Comparison of ENCODE assay signal across 9 cellular contexts in the genomic region with DNA sequence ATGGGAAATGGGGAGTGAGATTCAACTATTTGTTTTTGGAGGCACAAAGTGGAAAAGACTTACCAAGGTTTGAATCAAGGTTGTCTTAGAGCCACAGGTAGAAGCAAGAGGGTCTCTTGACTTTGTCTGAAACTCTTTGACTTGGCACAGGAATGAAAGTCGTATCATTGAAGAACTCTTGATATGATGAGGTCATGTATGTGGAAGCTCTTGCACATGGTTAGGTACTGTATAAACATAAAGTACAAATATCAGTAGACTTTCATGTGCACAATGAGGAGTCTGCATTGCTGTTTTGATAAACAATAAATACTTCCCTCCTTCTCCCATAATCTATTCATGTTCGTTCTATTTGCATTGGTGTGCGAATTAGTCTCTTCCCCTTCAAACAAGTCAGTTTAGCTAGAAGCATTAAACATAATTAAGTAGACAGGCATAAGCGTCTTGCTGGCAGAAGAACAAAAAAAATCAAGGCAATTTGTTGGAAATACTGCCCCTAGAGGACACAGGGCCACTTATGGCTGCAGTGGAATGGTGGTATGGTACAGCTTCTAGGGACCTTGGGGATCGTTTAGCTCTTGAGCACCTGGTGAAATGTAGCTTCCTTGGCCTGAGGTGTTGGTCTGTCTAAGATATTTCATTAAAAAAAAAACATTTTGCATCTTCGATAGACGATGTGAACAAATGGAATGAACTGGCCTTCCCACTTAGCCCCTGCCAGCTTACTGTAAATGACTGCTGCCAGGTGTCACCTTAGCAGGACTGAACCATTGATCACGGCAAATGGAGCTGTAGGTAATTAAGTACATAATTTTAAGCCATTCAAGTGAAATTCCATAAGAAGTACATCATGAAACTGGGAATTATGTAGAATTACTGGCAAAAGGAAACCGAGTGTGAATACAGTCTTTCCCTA.
DNase-seq lines count a peak whose midpoint lies in the region; ATAC-seq, FAIRE-seq and TF ChIP-seq lines count a peak whose summit lies in the region.
"Had no signal": no experiment of that assay in that cellular context is flagged by ENCODE, and none has a peak within 500 bp of the region (broad histone marks: within the 10 kb centered on the region; RNA-seq: fewer than 3 reads in every experiment).

No MANE protein-coding gene starts in this region.

- intact Hi-C loops in kidney (cut with DNase I), result no loop called here

- no peaks in the 10 kb centered on the region for H3K9me3 Mint-ChIP-seq in activated naive CD4-positive, alpha-beta T cell treated with anti-CD3 and anti-CD28 coated beads, Interleukin-2, amount 50 U/mL, for 72 hours

- no peaks in the 10 kb centered on the region for H3K9me3 ChIP-seq in kidney (ENCODE audit: control insufficient read depth in 1 of 2, low read length in 2 of 2)
- H3K9me3 ChIP-seq: SJSA1 had no signal

- TF ChIP-seq RAD21 in Ishikawa (IDR thresholded peaks at IDR 0.05; ENCODE audit: low read depth), result peak; percentile 70

- no peak overlapping the region for H3K4me3 ChIP-seq in kidney (ENCODE audit: low read length in 2 of 2)
- H3K4me3 ChIP-seq: SJSA1 had no signal

- no peak overlapping the region for H3K9ac ChIP-seq in kidney (ENCODE audit: low read length in 2 of 2)

- no peak for TF ChIP-seq EP300 in Ishikawa (IDR thresholded peaks at IDR 0.05; ENCODE audit: borderline replicate concordance)

- no peak overlapping the region for H3K27ac ChIP-seq in kidney (ENCODE audit: low read depth in 2 of 2, low read length in 2 of 2)
- H3K27ac ChIP-seq: SJSA1 had no signal

- ATAC-seq in activated naive CD4-positive, alpha-beta T cell treated with anti-CD3 and anti-CD28 coated beads, Interleukin-2, amount 50 U/mL, for 72 hours, result no peak
- ATAC-seq in HG02885 (IDR thresholded peaks at IDR 0.05; ENCODE audit: poor library complexity, unreplicated experiment), result no peak

- DNase-seq in DMS79 (lab: John Stamatoyannopoulos, UW) (peak; percentile 46), SKM-1 treated with dmso at 0.1 percent for 144 hours (lab: John Stamatoyannopoulos, UW; ENCODE audit: unreplicated experiment) (peak; percentile 39), kidney (no peak), globus pallidus (ENCODE audit: low spot score) (no peak), activated gamma-delta T cell treated with Interleukin-2 at 50 U/mL for 16 hours (no peak)
- DNase-seq in activated naive CD4-positive, alpha-beta T cell treated with anti-CD3 and anti-CD28 coated beads, Interleukin-2, amount 50 U/mL, for 72 hours (ENCODE audit: low spot score in 2 of 2), result no peak

- H3K36me3 ChIP-seq in kidney (ENCODE audit: control insufficient read depth in 1 of 2, insufficient read depth in 2 of 2, low read length in 2 of 2), result no peaks in the 10 kb centered on the region
- H3K36me3 ChIP-seq: SJSA1 had no signal

- FAIRE-seq in kidney (lab: Jason Lieb, UNC), result no peak

- H3K4me1 ChIP-seq in kidney (ENCODE audit: control insufficient read depth in 1 of 2, insufficient read depth in 1 of 2, low read depth in 1 of 2, low read length in 2 of 2), result no peaks in the 10 kb centered on the region
- H3K4me1 ChIP-seq: SJSA1 had no signal

- peak; percentile 23 for TF ChIP-seq CTCF in kidney (IDR thresholded peaks at IDR 0.05; ENCODE audit: borderline replicate concordance, extremely low read depth, insufficient read depth)

- H3K27ac Mint-ChIP-seq in activated naive CD4-positive, alpha-beta T cell treated with anti-CD3 and anti-CD28 coated beads, Interleukin-2, amount 50 U/mL, for 72 hours, result no peak overlapping the region

- no peaks in the 10 kb centered on the region for H3K36me3 Mint-ChIP-seq in activated naive CD4-positive, alpha-beta T cell treated with anti-CD3 and anti-CD28 coated beads, Interleukin-2, amount 50 U/mL, for 72 hours

TF ChIP-seq in Ishikawa, 13 proteins besides CTCF, POLR2A, EP300 and RAD21:
- TF ChIP-seq FOXM1 (IDR thresholded peaks at IDR 0.05; ENCODE audit: borderline replicate concordance, low read depth), result no peak
- no peak for TF ChIP-seq NFIC (IDR thresholded peaks at IDR 0.05)
- no peak for TF ChIP-seq TCF12 (IDR thresholded peaks at IDR 0.05; ENCODE audit: low read depth)
- TF ChIP-seq, protein P1, sequence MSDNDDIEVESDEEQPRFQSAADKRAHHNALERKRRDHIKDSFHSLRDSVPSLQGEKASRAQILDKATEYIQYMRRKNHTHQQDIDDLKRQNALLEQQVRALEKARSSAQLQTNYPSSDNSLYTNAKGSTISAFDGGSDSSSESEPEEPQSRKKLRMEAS (IDR thresholded peaks at IDR 0.05), result no peak
- no peak for TF ChIP-seq EGR1 (IDR thresholded peaks at IDR 0.05)
- no peak for TF ChIP-seq CEBPB (IDR thresholded peaks at IDR 0.05)
- TF ChIP-seq USF1 (IDR thresholded peaks at IDR 0.05), result no peak
- TF ChIP-seq YY1 (IDR thresholded peaks at IDR 0.05; ENCODE audit: low read depth), result 0 out of 2 replicates have a peak, but pooled peaks have one; percentile 49

Comparison
In these comparisons a context has a peak if more than half of its experiments do, and no peak if none do; other contexts are left out.
1. DNase-seq: peak in DMS79 (single experiment) and SKM-1 treated with dmso at 0.1 percent for 144 hours (single experiment); none in kidney (single experiment), activated naive CD4-positive, alpha-beta T cell treated with anti-CD3 and anti-CD28 coated beads, Interleukin-2, amount 50 U/mL, for 72 hours (0 of 2), globus pallidus (single experiment) and activated gamma-delta T cell treated with Interleukin-2 at 50 U/mL for 16 hours (single experiment).